ENCODE assay signal across 16 cellular contexts in genomic region chr20:62561948-62562347, GRCh38.
"Had no signal": no experiment of that assay in that cellular context is flagged by ENCODE, and none has a peak within 500 bp of the region (broad histone marks: within the 10 kb centered on the region; RNA-seq: fewer than 3 reads in every experiment).

No MANE protein-coding gene starts in this region.

- H3K4me1 ChIP-seq: parathyroid adenoma, suprapubic skin, uterus had no signal

- H3K36me3 ChIP-seq: suprapubic skin, transverse colon, uterus had no signal

- H3K4me1 Mint-ChIP-seq: activated CD4-positive, alpha-beta T cell treated with anti-CD3 and anti-CD28 coated beads for 36 hours; activated CD8-positive, alpha-beta memory T cell treated with anti-CD3 and anti-CD28 coated beads, Interleukin-2, amount 10 ng/mL, durations not matched to agents 7 days and 5 days had no signal

- H3K9me3 ChIP-seq: suprapubic skin, transverse colon, uterus had no signal

- ATAC-seq: activated CD4-positive, alpha-beta T cell treated with anti-CD3 and anti-CD28 coated beads for 36 hours; left lobe of liver; naive thymus-derived CD4-positive, alpha-beta T cell had no signal

- H3K79me2 ChIP-seq: parathyroid adenoma had no signal

- DNase-seq: activated CD4-positive, alpha-beta memory T cell treated with anti-CD3 and anti-CD28 coated beads for 36 hours; activated CD4-positive, alpha-beta T cell treated with anti-CD3 and anti-CD28 coated beads for 36 hours; activated CD8-positive, alpha-beta memory T cell treated with anti-CD3 and anti-CD28 coated beads, Interleukin-2, amount 10 ng/mL, durations not matched to agents 7 days and 5 days; dermis blood vessel endothelial cell; effector memory CD4-positive, alpha-beta T cell; mammary epithelial cell; naive thymus-derived CD4-positive, alpha-beta T cell; stimulated activated CD4-positive, alpha-beta T cell treated with anti-CD3 and anti-CD28 coated beads, Interleukin-2, amount 100 ng/mL, for 24 hours; transverse colon; uterus had no signal

- H3K27me3 ChIP-seq: uterus had no signal

- H2AFZ ChIP-seq: parathyroid adenoma had no signal

- H3K27ac ChIP-seq: parathyroid adenoma, suprapubic skin, transverse colon, uterus had no signal

- H3K4me3 Mint-ChIP-seq: activated CD4-positive, alpha-beta memory T cell treated with anti-CD3 and anti-CD28 coated beads for 36 hours; activated CD4-positive, alpha-beta T cell treated with anti-CD3 and anti-CD28 coated beads for 36 hours; activated CD8-positive, alpha-beta memory T cell treated with anti-CD3 and anti-CD28 coated beads, Interleukin-2, amount 10 ng/mL, durations not matched to agents 7 days and 5 days; stimulated activated naive CD8-positive, alpha-beta T cell treated with anti-CD3 and anti-CD28 coated beads, Interleukin-15, Interleukin-2, amounts not matched to agents 100 ng/mL and 50 ng/mL, for 24 hours; T-helper 2 cell treated with Interferon-gamma antibody and Interleukin-4, amounts not matched to agents 5 μg/mL and 100 μg/mL, for 36 hours had no signal

- H3K36me3 Mint-ChIP-seq: activated CD4-positive, alpha-beta memory T cell treated with anti-CD3 and anti-CD28 coated beads for 36 hours; activated CD8-positive, alpha-beta memory T cell treated with anti-CD3 and anti-CD28 coated beads, Interleukin-2, amount 10 ng/mL, durations not matched to agents 7 days and 5 days; activated naive CD8-positive, alpha-beta T cell; naive thymus-derived CD4-positive, alpha-beta T cell had no signal

- H3K4me3 ChIP-seq: suprapubic skin, transverse colon, uterus had no signal

- H3K9me3 Mint-ChIP-seq: activated CD4-positive, alpha-beta memory T cell treated with anti-CD3 and anti-CD28 coated beads for 36 hours; naive thymus-derived CD4-positive, alpha-beta T cell; stimulated activated naive CD8-positive, alpha-beta T cell treated with anti-CD3 and anti-CD28 coated beads, Interleukin-15, Interleukin-2, amounts not matched to agents 100 ng/mL and 50 ng/mL, for 24 hours; T-helper 2 cell treated with Interferon-gamma antibody and Interleukin-4, amounts not matched to agents 5 μg/mL and 100 μg/mL, for 36 hours had no signal

- H3K27ac Mint-ChIP-seq: activated CD4-positive, alpha-beta memory T cell treated with anti-CD3 and anti-CD28 coated beads for 36 hours; activated CD4-positive, alpha-beta T cell treated with anti-CD3 and anti-CD28 coated beads for 36 hours; activated CD8-positive, alpha-beta memory T cell treated with anti-CD3 and anti-CD28 coated beads, Interleukin-2, amount 10 ng/mL, durations not matched to agents 7 days and 5 days; activated naive CD8-positive, alpha-beta T cell; naive thymus-derived CD4-positive, alpha-beta T cell; stimulated activated naive CD8-positive, alpha-beta T cell treated with anti-CD3 and anti-CD28 coated beads, Interleukin-15, Interleukin-2, amounts not matched to agents 100 ng/mL and 50 ng/mL, for 24 hours; T-helper 2 cell treated with Interferon-gamma antibody and Interleukin-4, amounts not matched to agents 5 μg/mL and 100 μg/mL, for 36 hours had no signal
